In the genomic region with DNA sequence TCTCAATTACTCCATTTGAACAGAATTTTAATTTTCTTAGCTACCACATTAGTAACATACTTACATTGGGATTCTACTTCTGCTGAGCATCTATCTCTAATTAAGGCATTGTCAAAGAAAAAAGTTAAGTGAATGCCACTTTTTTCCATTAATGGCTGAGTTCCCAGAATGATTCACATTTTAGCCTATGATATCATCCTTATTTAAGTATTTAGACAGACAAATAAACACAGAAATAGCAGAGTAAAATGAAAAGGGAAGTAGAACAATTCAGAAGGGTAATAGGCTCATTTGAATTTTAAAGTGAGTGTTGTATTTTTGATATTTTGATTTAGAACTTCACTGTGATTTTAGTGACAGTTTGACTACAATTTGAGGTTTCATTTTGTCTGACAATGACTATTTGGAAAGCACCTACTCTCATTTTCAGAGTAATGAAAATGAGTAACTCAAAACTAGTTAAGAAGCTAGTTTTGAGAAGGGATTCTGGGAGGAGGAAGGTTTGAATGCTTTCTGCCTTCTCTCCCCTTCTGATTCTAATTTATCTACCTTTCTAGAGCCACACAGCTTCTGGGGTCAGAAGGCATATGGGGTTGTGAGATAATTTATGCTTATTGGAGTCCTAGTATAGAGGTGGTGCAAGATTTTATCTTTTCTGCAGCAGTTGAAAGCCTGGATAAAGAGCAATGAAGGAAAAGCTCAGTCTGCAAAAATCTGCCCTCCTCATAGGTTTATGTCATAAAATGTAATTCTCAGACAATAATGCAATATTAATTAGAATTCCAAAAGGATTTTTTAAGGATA, we compare ENCODE assay signal across 8 cellular contexts. TPM values are rescaled to one million over a fixed set of nuclear protein-coding genes. Genes with fewer than 3 reads are reported as not detected.
A peak's percentile ranks its signal among the peaks of the same experiment; 100 is the strongest.
DNase-seq lines count a peak whose midpoint lies in the region; ATAC-seq, FAIRE-seq and TF ChIP-seq lines count a peak whose summit lies in the region.

No MANE protein-coding gene starts in this region.

- in situ Hi-C loops in G401 (cut with HindIII; ENCODE audit: low sequenced_read_pairs): no loop called here

- no peaks in the 10 kb centered on the region for H3K27me3 ChIP-seq in subcutaneous abdominal adipose tissue (ENCODE audit: control insufficient read depth in 5 of 5, insufficient read depth in 4 of 5, low read length in 5 of 5)

- peak overlapping the region; percentile 71 for H3K27ac ChIP-seq in subcutaneous abdominal adipose tissue (ENCODE audit: low read depth, low read length)

- no peak for DNase-seq in H54 (ENCODE audit: insufficient read length, low spot score)
- peak; percentile 9 to 13 for DNase-seq in NCI-H446 (lab: John Stamatoyannopoulos, UW)
- DNase-seq in fibroblast of peridontal ligament (ENCODE audit: extremely low read depth): peak; percentile 92
- DNase-seq in HuH-7 (ENCODE audit: low spot score): no peak
- no peak for DNase-seq in NK-92 treated with Interleukin-12 subunit alpha and Interleukin-12 subunit beta, amount 100 ng/mL, for 24 hours (lab: John Stamatoyannopoulos, UW)
- DNase-seq in G401 (ENCODE audit: low spot score): no peak

- H3K4me3 ChIP-seq in subcutaneous abdominal adipose tissue (ENCODE audit: low read depth in 1 of 5, low read length in 5 of 5): no peak overlapping the region

- TF ChIP-seq POLR2A in GM18505 (IDR thresholded peaks at IDR 0.05; ENCODE audit: borderline replicate concordance, extremely low read depth, insufficient read depth, insufficient read length) (no peak), H54 (IDR thresholded peaks at IDR 0.05; ENCODE audit: low read depth, low read length) (no peak)

- peaks cover 0 to 2% (median 0%) of the 10 kb centered on the region in 5 donors for H3K9me3 ChIP-seq in subcutaneous abdominal adipose tissue (ENCODE audit: control insufficient read depth in 5 of 5, low read length in 5 of 5)

- H3K9ac ChIP-seq in subcutaneous abdominal adipose tissue (ENCODE audit: low read length in 5 of 5): peak overlapping the region in 3 of 5 donors; percentile 16 to 56 (median 54)

- peaks cover 0 to 30% (median 7%) of the 10 kb centered on the region in 5 donors for H3K36me3 ChIP-seq in subcutaneous abdominal adipose tissue (ENCODE audit: control insufficient read depth in 5 of 5, insufficient read depth in 5 of 5, low read length in 5 of 5)

- FAIRE-seq in H54 (lab: Jason Lieb, UNC): peak; percentile 50

- ATAC-seq in GM18505 (IDR thresholded peaks at IDR 0.05; ENCODE audit: unreplicated experiment): peak; percentile 56

- peaks cover 0 to 23% (median 15%) of the 10 kb centered on the region in 5 donors for H3K4me1 ChIP-seq in subcutaneous abdominal adipose tissue (ENCODE audit: control insufficient read depth in 5 of 5, insufficient read depth in 5 of 5, low read length in 5 of 5)

RNA-seq across cellular contexts. Expression of a gene that starts 15.5 kb away (rescaled TPM):
- 11.1 and 11.5 TPM in 2 replicates for total RNA-seq in G401 (2014; rRNA removed; shearing (Covaris generic))

Comparison
In these comparisons a context has a peak if more than half of its experiments do, and no peak if none do; other contexts are left out.
1. DNase-seq: peak in NCI-H446 (2 of 2) and fibroblast of peridontal ligament (single experiment); none in H54 (single experiment), HuH-7 (single experiment), NK-92 treated with Interleukin-12 subunit alpha and Interleukin-12 subunit beta, amount 100 ng/mL, for 24 hours (single experiment) and G401 (single experiment).